In genomic region chr11:75582935-75583709, GRCh38 we compare ENCODE assay signal across 8 cellular contexts.
DNase-seq lines count a peak whose midpoint lies in the region; ATAC-seq and TF ChIP-seq lines count a peak whose summit lies in the region.

No MANE protein-coding gene starts in this region.

- H3K27ac ChIP-seq in stomach smooth muscle (ENCODE audit: low read length), result peak overlapping the region; percentile 92

- peak overlapping the region; percentile 74 to 81 for H3K4me3 ChIP-seq in stomach smooth muscle (ENCODE audit: low read length in 2 of 2)

- no peaks in the 10 kb centered on the region for H3K36me3 ChIP-seq in stomach smooth muscle (ENCODE audit: control insufficient read depth in 2 of 2, insufficient read depth in 2 of 2, low read length in 2 of 2)

- peaks cover 19% of the 10 kb centered on the region for H3K4me1 ChIP-seq in stomach smooth muscle (ENCODE audit: control insufficient read depth, insufficient read depth, low read length)

- H3K9ac ChIP-seq in stomach smooth muscle (ENCODE audit: low read length in 2 of 2), result peak overlapping the region; percentile 92 to 96

- ATAC-seq in HG03045 (IDR thresholded peaks at IDR 0.05; ENCODE audit: unreplicated experiment), result peak; percentile 86
- no peak for ATAC-seq in GM19035 (IDR thresholded peaks at IDR 0.05; ENCODE audit: unreplicated experiment)

- TF ChIP-seq CTCF in GM10266 (IDR thresholded peaks at IDR 0.05; ENCODE audit: control insufficient read depth, insufficient read depth, low read depth, missing control alignments), result no peak

- H3K27me3 ChIP-seq in stomach smooth muscle (ENCODE audit: control insufficient read depth in 1 of 2, insufficient read depth in 2 of 2, low read length in 2 of 2), result no peaks in the 10 kb centered on the region

- DNase-seq in GM10266 (ENCODE audit: extremely low spot score), result peak; percentile 84
- peak; percentile 25 for DNase-seq in NCI-H748 treated with DMSO at 0.1 percent for 48 hours (lab: John Stamatoyannopoulos, UW)
- peak; percentile 71 for DNase-seq in activated CD8-positive, alpha-beta memory T cell treated with anti-CD3 and anti-CD28 coated beads, Interleukin-2, amount 50 U/mL, for 48 hours
- peak; percentile 89 for DNase-seq in epidermal melanocyte (ENCODE audit: insufficient read length, low spot score)
- peak; percentile 40 for DNase-seq in midbrain (lab: John Stamatoyannopoulos, UW)

- no peaks in the 10 kb centered on the region for H3K9me3 ChIP-seq in stomach smooth muscle (ENCODE audit: control insufficient read depth in 2 of 2, low read length in 2 of 2)

Comparison
In these comparisons a context has a peak if more than half of its experiments do, and no peak if none do; other contexts are left out.
1. DNase-seq: peak in every context shown above with its lines; median percentile 89 in epidermal melanocyte; 84 in GM10266; 71 in activated CD8-positive, alpha-beta memory T cell treated with anti-CD3 and anti-CD28 coated beads, Interleukin-2, amount 50 U/mL, for 48 hours; 40 in midbrain; 25 in NCI-H748 treated with DMSO at 0.1 percent for 48 hours.